Comparison of ENCODE assay signal across 8 cellular contexts in the genomic region with DNA sequence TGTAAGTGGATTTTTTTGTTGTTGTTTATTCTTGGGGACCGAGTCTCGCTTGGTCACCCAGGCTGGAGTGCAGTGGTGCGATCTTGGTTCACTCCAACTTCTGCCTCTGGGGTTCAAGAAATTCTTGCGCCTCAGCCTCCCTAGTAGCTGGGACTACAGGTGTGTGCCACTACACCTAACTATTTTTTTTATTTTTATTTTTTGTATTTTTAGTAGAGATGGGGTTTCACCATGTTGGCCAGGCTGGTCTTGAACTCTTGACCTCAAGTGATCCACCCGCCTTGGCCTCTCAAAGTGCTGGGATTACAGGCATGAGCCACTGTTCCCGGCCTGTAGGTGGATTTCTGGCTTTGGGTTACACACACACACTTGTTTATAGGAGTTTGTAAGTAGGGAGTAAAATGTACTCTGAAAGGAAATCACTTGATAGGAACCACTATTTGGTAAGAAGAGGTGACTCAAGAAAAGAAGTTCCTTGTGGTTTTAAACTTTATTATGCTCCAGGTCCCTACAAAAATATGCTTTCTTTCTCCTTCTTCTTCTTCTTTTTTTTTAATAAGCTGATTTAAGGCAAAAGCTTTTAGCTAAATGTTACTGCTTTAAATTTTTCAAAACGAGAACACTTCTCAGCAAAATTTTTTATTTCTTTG. TPM values are rescaled to one million over a fixed set of nuclear protein-coding genes. Genes with fewer than 3 reads are reported as not detected.
DNase-seq lines count a peak whose midpoint lies in the region; ATAC-seq, FAIRE-seq and TF ChIP-seq lines count a peak whose summit lies in the region.
"Not testable (repeated sequence)": the region's sequence is repeated elsewhere in the genome, so short reads cannot be mapped to it uniquely, and the experiment has no call there.

No MANE protein-coding gene starts in this region.

- DNase-seq in CD8-positive, alpha-beta memory T cell; activated CD4-positive, alpha-beta T cell treated with anti-CD3 and anti-CD28 coated beads, Interleukin-2, amount 10 ng/mL, durations not matched to agents 7 days and 5 days; lung (ENCODE audit: low spot score); stomach: not testable (repeated sequence)
- DNase-seq in LHCN-M2 (ENCODE audit: low read depth) (peak; percentile 76), RCC 7860 (ENCODE audit: low spot score) (peak; percentile 6), adipocyte (ENCODE audit: low read depth) (peak; percentile 52)

- CTCF ChIA-PET in CD8-positive, alpha-beta memory T cell (lab: Charles Lee): interaction anchor here (0.9 kb wide), 1 partner anchor 17 kb away, joined by 3 read pairs; no protein-coding TSS in a partner anchor
- CTCF ChIA-PET in activated CD4-positive, alpha-beta T cell treated with anti-CD3 and anti-CD28 coated beads, Interleukin-2, amount 10 ng/mL, durations not matched to agents 7 days and 5 days (lab: Charles Lee): not testable (repeated sequence)

- not testable (repeated sequence) for FAIRE-seq in RCC 7860 (lab: Jason Lieb, UNC)
- peak; percentile 55 for FAIRE-seq in endometrium (lab: Jason Lieb, UNC)

- not testable (repeated sequence) for H3K4me3 ChIP-seq in CD8-positive, alpha-beta memory T cell (ENCODE audit: low read length); adipocyte (ENCODE audit: low read length); lung; stomach

- not testable (repeated sequence) for H3K36me3 ChIP-seq in CD8-positive, alpha-beta memory T cell (ENCODE audit: insufficient read depth, low read length); adipocyte (ENCODE audit: control insufficient read depth, insufficient read depth, low read length, severe bottlenecking); lung (ENCODE audit: control insufficient read depth in 2 of 2, insufficient read depth in 2 of 2, low read length in 2 of 2); stomach

- peak overlapping the region; percentile 2 for H3K27ac ChIP-seq in CD8-positive, alpha-beta memory T cell (ENCODE audit: low read depth, low read length)
- H3K27ac ChIP-seq in lung (ENCODE audit: low read depth in 1 of 2, low read length in 1 of 2): peak overlapping the region in 1 of 2 donors; percentile 14
- peak overlapping the region in 3 of 5 donors; percentile 16 to 76 (median 40) for H3K27ac ChIP-seq in stomach

- not testable (repeated sequence) for TF ChIP-seq CTCF in lung (IDR thresholded peaks at IDR 0.05; ENCODE audit: control extremely low read depth, extremely low read depth); stomach (IDR thresholded peaks at IDR 0.05)

- not testable (repeated sequence) for TF ChIP-seq EP300 in stomach (IDR thresholded peaks at IDR 0.05)

- POLR2A ChIA-PET in CD8-positive, alpha-beta memory T cell (lab: Charles Lee): interaction anchor here (0.6 kb wide), 1 partner anchor 658 kb away, joined by 3 read pairs; no protein-coding TSS in a partner anchor
- POLR2A ChIA-PET in activated CD4-positive, alpha-beta T cell treated with anti-CD3 and anti-CD28 coated beads, Interleukin-2, amount 10 ng/mL, durations not matched to agents 7 days and 5 days (lab: Charles Lee): interaction anchor here (0.7 kb wide), 1 partner anchor 17 kb away, joined by 3 read pairs; no protein-coding TSS in a partner anchor

- not testable (repeated sequence) for H3K9me3 ChIP-seq in CD8-positive, alpha-beta memory T cell (ENCODE audit: low read length); adipocyte (ENCODE audit: control insufficient read depth, low read length); lung (ENCODE audit: control insufficient read depth in 2 of 2, insufficient read depth in 1 of 2, low read length in 1 of 2); stomach

- TF ChIP-seq POLR2A in stomach (IDR thresholded peaks at IDR 0.05): not testable (repeated sequence)

- not testable (repeated sequence) for H3K36me3 Mint-ChIP-seq in CD8-positive, alpha-beta memory T cell
- peaks cover 23% of the 10 kb centered on the region for H3K36me3 Mint-ChIP-seq in activated CD4-positive, alpha-beta T cell treated with anti-CD3 and anti-CD28 coated beads, Interleukin-2, amount 10 ng/mL, durations not matched to agents 7 days and 5 days (ENCODE audit: low read depth)

- intact Hi-C loops in stomach (cut with DNase I; ENCODE audit: low total_unique reads): not testable (repeated sequence)

- not testable (repeated sequence) for H3K27me3 Mint-ChIP-seq in CD8-positive, alpha-beta memory T cell; activated CD4-positive, alpha-beta T cell treated with anti-CD3 and anti-CD28 coated beads, Interleukin-2, amount 10 ng/mL, durations not matched to agents 7 days and 5 days

- not testable (repeated sequence) for H3K4me3 Mint-ChIP-seq in CD8-positive, alpha-beta memory T cell; activated CD4-positive, alpha-beta T cell treated with anti-CD3 and anti-CD28 coated beads, Interleukin-2, amount 10 ng/mL, durations not matched to agents 7 days and 5 days

- peaks cover 18% of the 10 kb centered on the region for H3K4me1 ChIP-seq in CD8-positive, alpha-beta memory T cell (ENCODE audit: insufficient read depth, low read length)
- not testable (repeated sequence) for H3K4me1 ChIP-seq in adipocyte (ENCODE audit: control insufficient read depth, insufficient read depth, low read length); lung (ENCODE audit: control insufficient read depth in 2 of 2, insufficient read depth in 2 of 2, low read length in 2 of 2)
- H3K4me1 ChIP-seq in stomach: peaks cover 7 to 35% (median 11%) of the 10 kb centered on the region in 4 donors

- H3K9me3 Mint-ChIP-seq in CD8-positive, alpha-beta memory T cell; activated CD4-positive, alpha-beta T cell treated with anti-CD3 and anti-CD28 coated beads, Interleukin-2, amount 10 ng/mL, durations not matched to agents 7 days and 5 days: not testable (repeated sequence)

- peak; percentile 34 for ATAC-seq in lung (ENCODE audit: insufficient read depth, low FRiP score)

- peaks cover 38 to 45% (median 41%) of the 10 kb centered on the region in 3 donors for H3K4me1 Mint-ChIP-seq in CD8-positive, alpha-beta memory T cell
- peaks cover 74% of the 10 kb centered on the region for H3K4me1 Mint-ChIP-seq in activated CD4-positive, alpha-beta T cell treated with anti-CD3 and anti-CD28 coated beads, Interleukin-2, amount 10 ng/mL, durations not matched to agents 7 days and 5 days

- not testable (repeated sequence) for H3K27ac Mint-ChIP-seq in CD8-positive, alpha-beta memory T cell
- peak overlapping the region; percentile 65 for H3K27ac Mint-ChIP-seq in activated CD4-positive, alpha-beta T cell treated with anti-CD3 and anti-CD28 coated beads, Interleukin-2, amount 10 ng/mL, durations not matched to agents 7 days and 5 days

- H3K9ac ChIP-seq in adipocyte (ENCODE audit: low read length): not testable (repeated sequence)

- not testable (repeated sequence) for H3K27me3 ChIP-seq in CD8-positive, alpha-beta memory T cell (ENCODE audit: insufficient read depth, low read length, poor library complexity, severe bottlenecking); adipocyte (replicated peaks; ENCODE audit: control insufficient read depth, insufficient read depth, low read length); lung (ENCODE audit: control insufficient read depth, insufficient read depth); stomach

- WGBS in lung, 2 donors: 71 to 81% methylated on average over 7 of the region's 7 CpGs
- 70 to 80% (median 75%) methylated on average over 7 of the region's 7 CpGs for WGBS in stomach, 5 donors

RNA-seq across cellular contexts. Expression of gene JAK2, which starts 42.9 kb away (rescaled TPM):
- total RNA-seq in CD8-positive, alpha-beta memory T cell: 10 to 100 TPM; 24.9 to 25.1 TPM
- 9.6 TPM for polyA plus RNA-seq in CD8-positive, alpha-beta memory T cell
- total RNA-seq in LHCN-M2 (2014; rRNA removed): 9.0 and 9.6 TPM in 2 replicates
- 1.8 TPM for polyA plus RNA-seq in LHCN-M2 (2012)
- 10 to 100 TPM; 53.4 to 55.4 TPM for total RNA-seq in activated CD4-positive, alpha-beta T cell treated with anti-CD3 and anti-CD28 coated beads, Interleukin-2, amount 10 ng/mL, durations not matched to agents 7 days and 5 days
- 10 to 100 TPM; 24.3 to 30.5 TPM for total RNA-seq in lung
- polyA plus RNA-seq in lung: 1 to 10 TPM; 5.3 to 10.0 TPM
- 10 to 100 TPM; 12.7 to 58.6 (median 45.1) TPM for total RNA-seq in stomach
- polyA plus RNA-seq in stomach: 1 to 10 TPM; 3.9 to 7.5 (median 4.5) TPM
